Comparison of ENCODE assay signal across 22 cellular contexts in the genomic region with DNA sequence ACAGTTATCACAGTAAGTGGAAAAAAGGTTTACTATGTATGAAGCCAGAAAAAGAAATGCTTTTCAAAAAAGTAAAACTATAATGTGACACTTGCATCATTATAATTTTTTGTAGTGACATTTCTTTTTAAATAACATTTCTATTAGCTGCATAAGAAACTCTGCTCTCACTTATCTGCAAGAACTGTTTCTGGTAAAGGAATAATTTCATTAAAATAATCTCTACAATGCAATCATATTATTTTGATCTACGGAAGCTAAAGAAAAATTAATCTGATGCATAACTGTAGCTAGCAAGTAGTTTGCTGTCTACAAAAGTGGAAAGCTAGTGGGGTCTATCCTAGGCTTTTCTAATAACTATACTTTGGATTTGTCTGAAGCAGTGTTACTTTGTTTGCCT. TPM values are rescaled to one million over a fixed set of nuclear protein-coding genes. Genes with fewer than 3 reads are reported as not detected.
DNase-seq lines count a peak whose midpoint lies in the region; ATAC-seq, FAIRE-seq and TF ChIP-seq lines count a peak whose summit lies in the region.
"Had no signal": no experiment of that assay in that cellular context is flagged by ENCODE, and none has a peak within 500 bp of the region (broad histone marks: within the 10 kb centered on the region; RNA-seq: fewer than 3 reads in every experiment).

No MANE protein-coding gene starts in this region.

- POLR2A ChIA-PET in SK-N-SH (lab: Yijun Ruan, JAX): no interaction called here

- TF ChIP-seq CTCF in SK-N-SH (IDR thresholded peaks at IDR 0.05) (no peak), body of pancreas (IDR thresholded peaks at IDR 0.05) (no peak)

- peaks cover 48% of the 10 kb centered on the region for H3K4me1 Mint-ChIP-seq in activated naive CD4-positive, alpha-beta T cell treated with anti-CD3 and anti-CD28 coated beads, Interleukin-2, amount 10 ng/mL, durations not matched to agents 7 days and 5 days
- H3K4me1 Mint-ChIP-seq: B cell had no signal

- no peak overlapping the region for H3K4me3 Mint-ChIP-seq in activated naive CD4-positive, alpha-beta T cell treated with anti-CD3 and anti-CD28 coated beads, Interleukin-2, amount 10 ng/mL, durations not matched to agents 7 days and 5 days
- H3K4me3 Mint-ChIP-seq: B cell; CD4-positive, alpha-beta T cell; CD8-positive, alpha-beta T cell had no signal

- 73% methylated on average over 1 of the region's 1 CpG for WGBS in SK-N-SH (ENCODE audit: low lambda C conversion rate)
- WGBS in body of pancreas, 2 donors: 87 to 89% methylated on average over 1 of the region's 1 CpG

- H3K4me2 ChIP-seq in Karpas-422 (ENCODE audit: low read depth, low read length, poor library complexity, severe bottlenecking) (peak overlapping the region; percentile 49), SK-N-SH (no peak overlapping the region)
- H3K4me2 ChIP-seq: A549; BLaER1 treated with 17β-estradiol and CSF1 and Interleukin-3, amounts not matched to agents 10 nM and 100 nM had no signal

- ATAC-seq in activated naive CD4-positive, alpha-beta T cell treated with anti-CD3 and anti-CD28 coated beads, Interleukin-2, amount 50 U/mL, for 72 hours: no peak
- ATAC-seq in body of pancreas: no peak
- ATAC-seq: A549; CD8-positive, alpha-beta T cell had no signal

- peak; percentile 41 for FAIRE-seq in islet of Langerhans (lab: Jason Lieb, UNC)
- FAIRE-seq: A549, G401.6, GM12891, GM19239 had no signal

- peak overlapping the region; percentile 68 for H3K27ac ChIP-seq in Karpas-422 (ENCODE audit: low read length)
- H3K27ac ChIP-seq in SK-N-SH (ENCODE audit: low read depth in 2 of 2, low read length in 1 of 2): no peak overlapping the region
- H3K27ac ChIP-seq in body of pancreas: no peak overlapping the region
- H3K27ac ChIP-seq: 22Rv1; A549; BLaER1 treated with 17β-estradiol and CSF1 and Interleukin-3, amounts not matched to agents 10 nM and 100 nM; C4-2B had no signal

- CTCF ChIA-PET in activated naive CD4-positive, alpha-beta T cell treated with anti-CD3 and anti-CD28 coated beads, Interleukin-2, amount 10 ng/mL, durations not matched to agents 7 days and 5 days (lab: Charles Lee): interaction anchor here (0.6 kb wide), 1 partner anchor 502 kb away, joined by 3 read pairs; no protein-coding TSS in a partner anchor
- CTCF ChIA-PET in SK-N-SH (lab: Yijun Ruan, JAX): interaction anchor here (0.8 to 1.5 kb wide), 2 partner anchors 12 to 14 kb away, joined by 3 to 5 read pairs; no protein-coding TSS in a partner anchor

- H3K27me3 ChIP-seq in Karpas-422 (ENCODE audit: low read length) (no peaks in the 10 kb centered on the region), SK-N-SH (ENCODE audit: insufficient read depth) (no peaks in the 10 kb centered on the region), body of pancreas (no peaks in the 10 kb centered on the region)
- H3K27me3 ChIP-seq: BLaER1 treated with 17β-estradiol and CSF1 and Interleukin-3, amounts not matched to agents 10 nM and 100 nM had no signal

- no peaks in the 10 kb centered on the region for H3K27me3 Mint-ChIP-seq in activated naive CD4-positive, alpha-beta T cell treated with anti-CD3 and anti-CD28 coated beads, Interleukin-2, amount 10 ng/mL, durations not matched to agents 7 days and 5 days
- H3K27me3 Mint-ChIP-seq: B cell; CD4-positive, alpha-beta T cell had no signal

- H3K36me3 ChIP-seq in Karpas-422 (ENCODE audit: insufficient read depth, low read length) (peaks cover 39% of the 10 kb centered on the region), SK-N-SH (replicated peaks in 1 of 2; ENCODE audit: control insufficient read depth in 1 of 2, insufficient read depth in 2 of 2, low read length in 1 of 2) (peaks cover 66 to 80% of the 10 kb centered on the region in 2 experiments), body of pancreas (replicated peaks in 1 of 2; ENCODE audit: insufficient read depth in 1 of 2, low read depth in 2 of 2) (peaks cover 0 to 2% of the 10 kb centered on the region in 2 donors)

- intact Hi-C loops in body of pancreas (cut with DNase I): no loop called here

- H2AFZ ChIP-seq in Karpas-422 (ENCODE audit: low read length) (no peak overlapping the region), SK-N-SH (ENCODE audit: low read depth) (no peak overlapping the region)

- peaks cover 3% of the 10 kb centered on the region for H3K9me3 Mint-ChIP-seq in activated naive CD4-positive, alpha-beta T cell treated with anti-CD3 and anti-CD28 coated beads, Interleukin-2, amount 10 ng/mL, durations not matched to agents 7 days and 5 days
- H3K9me3 Mint-ChIP-seq in activated naive CD4-positive, alpha-beta T cell treated with anti-CD3 and anti-CD28 coated beads, Interleukin-2, amount 50 U/mL, for 72 hours: peaks cover 0 to 3% of the 10 kb centered on the region in 2 donors
- H3K9me3 Mint-ChIP-seq: CD4-positive, alpha-beta T cell; CD8-positive, alpha-beta T cell had no signal

- H3K9ac ChIP-seq in Karpas-422 (ENCODE audit: low read length) (no peak overlapping the region), SK-N-SH (no peak overlapping the region)
- H3K9ac ChIP-seq: BLaER1 treated with 17β-estradiol and CSF1 and Interleukin-3, amounts not matched to agents 10 nM and 100 nM had no signal

- TF ChIP-seq POLR2A in body of pancreas (IDR thresholded peaks at IDR 0.05): no peak

- no peak for TF ChIP-seq RAD21 in SK-N-SH (IDR thresholded peaks at IDR 0.05; ENCODE audit: low read length)

- peaks cover 29% of the 10 kb centered on the region for H3K4me1 ChIP-seq in Karpas-422 (ENCODE audit: low read length)
- peaks cover 0 to 11% of the 10 kb centered on the region in 2 experiments; a peak in 1 of 4 replicates for H3K4me1 ChIP-seq in SK-N-SH (ENCODE audit: control insufficient read depth in 1 of 2, insufficient read depth in 2 of 2, low read depth in 1 of 2, low read length in 1 of 2)
- H3K4me1 ChIP-seq in body of pancreas: no peaks in the 10 kb centered on the region
- H3K4me1 ChIP-seq: A549; BLaER1 treated with 17β-estradiol and CSF1 and Interleukin-3, amounts not matched to agents 10 nM and 100 nM; Caco-2 had no signal

- no peaks in the 10 kb centered on the region for H3F3A ChIP-seq in SK-N-SH (replicated peaks; ENCODE audit: insufficient read depth)

- H3K36me3 Mint-ChIP-seq in activated naive CD4-positive, alpha-beta T cell treated with anti-CD3 and anti-CD28 coated beads, Interleukin-2, amount 10 ng/mL, durations not matched to agents 7 days and 5 days: peaks cover 63% of the 10 kb centered on the region
- peaks cover 5 to 41% of the 10 kb centered on the region in 2 donors for H3K36me3 Mint-ChIP-seq in activated naive CD4-positive, alpha-beta T cell treated with anti-CD3 and anti-CD28 coated beads, Interleukin-2, amount 50 U/mL, for 72 hours

- no peak for DNase-seq in activated naive CD4-positive, alpha-beta T cell treated with anti-CD3 and anti-CD28 coated beads, Interleukin-2, amount 10 ng/mL, durations not matched to agents 7 days and 5 days
- DNase-seq in activated naive CD4-positive, alpha-beta T cell treated with anti-CD3 and anti-CD28 coated beads, Interleukin-2, amount 50 U/mL, for 72 hours (ENCODE audit: low spot score in 2 of 2): no peak
- no peak for DNase-seq in Karpas-422
- DNase-seq in SK-N-SH: no peak
- DNase-seq in body of pancreas: no peak
- no peak for DNase-seq in NCI-H774 (lab: John Stamatoyannopoulos, UW)
- DNase-seq: AML-193; Caco-2; Calu3; CD4-positive, alpha-beta T cell; CD8-positive, alpha-beta T cell; DMS79 treated with DMSO at 0.1 percent for 48 hours; GF-D8 had no signal

- no peaks in the 10 kb centered on the region for H4K20me1 ChIP-seq in Karpas-422 (ENCODE audit: insufficient read depth, low read depth, low read length)
- no peaks in the 10 kb centered on the region for H4K20me1 ChIP-seq in SK-N-SH (ENCODE audit: insufficient read depth)
- H4K20me1 ChIP-seq: BLaER1 treated with 17β-estradiol and CSF1 and Interleukin-3, amounts not matched to agents 10 nM and 100 nM had no signal

- peak in 1 of 2 experiments; percentile 58; a peak in 2 of 4 replicates for TF ChIP-seq EP300 in SK-N-SH (IDR thresholded peaks at IDR 0.05; ENCODE audit: borderline replicate concordance in 1 of 2, low read depth in 1 of 2, low read length in 1 of 2)

- peak overlapping the region; percentile 62 for H3K27ac Mint-ChIP-seq in activated naive CD4-positive, alpha-beta T cell treated with anti-CD3 and anti-CD28 coated beads, Interleukin-2, amount 10 ng/mL, durations not matched to agents 7 days and 5 days
- H3K27ac Mint-ChIP-seq in activated naive CD4-positive, alpha-beta T cell treated with anti-CD3 and anti-CD28 coated beads, Interleukin-2, amount 50 U/mL, for 72 hours: no peak overlapping the region
- H3K27ac Mint-ChIP-seq: B cell; CD4-positive, alpha-beta T cell; CD8-positive, alpha-beta T cell had no signal

- H3K9me2 ChIP-seq in Karpas-422 (replicated peaks; ENCODE audit: insufficient read depth, low read length): no peaks in the 10 kb centered on the region
- no peaks in the 10 kb centered on the region for H3K9me2 ChIP-seq in SK-N-SH

- H3K9me3 ChIP-seq in Karpas-422 (ENCODE audit: low read length): no peaks in the 10 kb centered on the region
- no peaks in the 10 kb centered on the region for H3K9me3 ChIP-seq in SK-N-SH
- no peaks in the 10 kb centered on the region for H3K9me3 ChIP-seq in body of pancreas
- H3K9me3 ChIP-seq: A549 had no signal

- no peak overlapping the region for H3K4me3 ChIP-seq in Karpas-422 (ENCODE audit: low read length)
- H3K4me3 ChIP-seq in SK-N-SH (ENCODE audit: low read depth in 2 of 2, low read length in 1 of 2): no peak overlapping the region
- H3K4me3 ChIP-seq in body of pancreas: no peak overlapping the region
- H3K4me3 ChIP-seq: A549; BLaER1 treated with 17β-estradiol and CSF1 and Interleukin-3, amounts not matched to agents 10 nM and 100 nM had no signal

- H3K79me2 ChIP-seq in Karpas-422 (ENCODE audit: low read length): no peaks in the 10 kb centered on the region
- H3K79me2 ChIP-seq in SK-N-SH (ENCODE audit: insufficient read depth): no peaks in the 10 kb centered on the region

TF ChIP-seq in SK-N-SH, 30 proteins besides CTCF, POLR2A, EP300 and RAD21 (continues in another document):
- TF ChIP-seq TEAD4 (IDR thresholded peaks at IDR 0.05; ENCODE audit: borderline replicate concordance, insufficient read depth) (no peak), YY1 (IDR thresholded peaks at IDR 0.05; ENCODE audit: low read depth) (no peak)

RNA-seq across cellular contexts. Expression of a gene that starts 50.1 kb away (rescaled TPM):
- 10 to 100 TPM; 40.2 to 52.1 TPM for total RNA-seq in activated naive CD4-positive, alpha-beta T cell treated with anti-CD3 and anti-CD28 coated beads, Interleukin-2, amount 50 U/mL, for 72 hours
- total RNA-seq in Karpas-422 (2014; rRNA removed; shearing (Covaris generic); ENCODE audit: low replicate concordance): 6.5 and 22.4 TPM in 2 replicates
- polyA plus RNA-seq in SK-N-SH (2012; rRNA removed): 3.4 and 3.8 TPM in 2 replicates
- polyA plus RNA-seq in SK-N-SH (2012; cell fraction: cytosol; rRNA removed): 3.7 and 3.8 TPM in 2 replicates
- polyA plus RNA-seq in SK-N-SH (2012; cell fraction: nucleus; rRNA removed): 4.1 and 7.4 TPM in 2 replicates
- 10 to 100 TPM; 15.2 to 24.9 TPM for total RNA-seq in body of pancreas
